8 cellular contexts compared by ENCODE assay signal in the genomic region with DNA sequence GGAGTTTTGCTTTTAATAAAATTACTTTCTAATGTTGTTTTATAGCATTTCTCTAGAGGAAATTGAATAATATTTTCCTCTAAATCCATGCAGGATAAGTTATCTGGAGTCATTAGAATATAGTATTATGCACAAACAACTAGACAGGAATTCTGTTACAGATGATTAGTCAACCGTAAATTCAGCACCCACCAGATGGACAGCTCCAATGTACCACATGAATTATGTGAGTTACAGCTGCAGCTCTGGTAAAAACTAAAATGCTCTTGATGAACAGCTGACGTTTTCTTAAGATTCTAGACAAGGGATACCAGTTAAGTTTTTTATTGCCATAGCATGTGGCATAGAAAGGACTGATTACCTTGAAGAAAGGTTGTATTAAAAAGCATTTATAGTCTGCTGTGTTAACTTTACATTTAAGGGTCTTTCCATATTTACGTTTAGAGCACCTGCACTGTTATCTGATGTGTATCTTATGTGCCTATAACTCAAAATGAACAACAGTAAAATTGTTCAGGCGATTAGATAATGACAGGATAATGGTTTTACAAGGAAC.
DNase-seq lines count a peak whose midpoint lies in the region; ATAC-seq and TF ChIP-seq lines count a peak whose summit lies in the region.

No MANE protein-coding gene starts in this region.

- TF ChIP-seq CTCF in fibroblast of lung (conservative IDR thresholded peaks at IDR 0.05 in 1 of 2, IDR thresholded peaks at IDR 0.05 in 1 of 2; ENCODE audit: low read depth in 1 of 2, low read length in 2 of 2) (no peak), colonic mucosa (IDR thresholded peaks at IDR 0.05) (no peak)

- H3K9ac ChIP-seq in fibroblast of lung (ENCODE audit: insufficient read depth, low read length), result no peak overlapping the region
- no peak overlapping the region for H3K9ac ChIP-seq in colonic mucosa (ENCODE audit: low read depth in 2 of 2, low read length in 2 of 2)

- H3K4me3 ChIP-seq in fibroblast of lung (replicated peaks in 1 of 4; ENCODE audit: control extremely low read depth in 1 of 4, insufficient read depth in 1 of 4, low read depth in 3 of 4, low read length in 4 of 4), result no peak overlapping the region
- no peak overlapping the region for H3K4me3 ChIP-seq in colonic mucosa

- H4K20me1 ChIP-seq in fibroblast of lung (ENCODE audit: control insufficient read depth, extremely low read depth, insufficient read depth, low read length), result no peaks in the 10 kb centered on the region

- DNase-seq in A172 (ENCODE audit: low spot score) (peak; percentile 53), HT-29 (ENCODE audit: low spot score) (peak; percentile 54), NCI-H82 (lab: John Stamatoyannopoulos, UW) (peak; percentile 74), fibroblast of lung (ENCODE audit: low read depth in 2 of 2) (peak; percentile 19), colonic mucosa (no peak), amniotic stem cell (lab: John Stamatoyannopoulos, UW) (no peak), Right ventricle myocardium inferior (ENCODE audit: missing footprints) (no peak)

- H2AFZ ChIP-seq in fibroblast of lung (ENCODE audit: low read length), result no peak overlapping the region

- H3K9me3 ChIP-seq in fibroblast of lung (ENCODE audit: control insufficient read depth, insufficient read depth, low read depth, low read length), result no peaks in the 10 kb centered on the region
- no peaks in the 10 kb centered on the region for H3K9me3 ChIP-seq in colonic mucosa

- intact Hi-C loops in colonic mucosa (cut with DNase I) (no loop called here), Right ventricle myocardium inferior (cut with DNase I) (no loop called here)

- H3K27me3 ChIP-seq in fibroblast of lung (ENCODE audit: control insufficient read depth, insufficient read depth, low read length) (no peaks in the 10 kb centered on the region), colonic mucosa (no peaks in the 10 kb centered on the region)

- H3K27ac ChIP-seq in fibroblast of lung (ENCODE audit: insufficient read depth, low read length) (no peak overlapping the region), colonic mucosa (no peak overlapping the region)

- H3K4me2 ChIP-seq in fibroblast of lung (ENCODE audit: extremely low read depth, insufficient read depth, low read length), result no peak overlapping the region

- no peaks in the 10 kb centered on the region for H3K36me3 ChIP-seq in fibroblast of lung (ENCODE audit: control insufficient read depth, insufficient read depth, low read length)
- no peaks in the 10 kb centered on the region for H3K36me3 ChIP-seq in colonic mucosa

- no peak for ATAC-seq in GM19452 (IDR thresholded peaks at IDR 0.05; ENCODE audit: unreplicated experiment)
- no peak for ATAC-seq in Right ventricle myocardium inferior

- no peaks in the 10 kb centered on the region for H3K79me2 ChIP-seq in fibroblast of lung (ENCODE audit: control insufficient read depth, insufficient read depth, low read length)

- H3K4me1 ChIP-seq in fibroblast of lung (ENCODE audit: control insufficient read depth, extremely low read depth, insufficient read depth, low read length), result no peaks in the 10 kb centered on the region
- H3K4me1 ChIP-seq in colonic mucosa, result no peaks in the 10 kb centered on the region

Comparison
In these comparisons a context has a peak if more than half of its experiments do, and no peak if none do; other contexts are left out.
1. DNase-seq: peak in A172 (single experiment), HT-29 (single experiment), NCI-H82 (single experiment) and fibroblast of lung (2 of 2); none in colonic mucosa (single experiment), amniotic stem cell (single experiment) and Right ventricle myocardium inferior (single experiment).